Comparison of ENCODE assay signal across 9 cellular contexts in genomic region chr14:22163051-22163450, GRCh38.
DNase-seq lines count a peak whose midpoint lies in the region; ATAC-seq and TF ChIP-seq lines count a peak whose summit lies in the region.
"Had no signal": no experiment of that assay in that cellular context is flagged by ENCODE, and none has a peak within 500 bp of the region (broad histone marks: within the 10 kb centered on the region; RNA-seq: fewer than 3 reads in every experiment).

No MANE protein-coding gene starts in this region.

- H2BK20ac ChIP-seq in H9 (ENCODE audit: low read depth, low read length, poor library complexity, severe bottlenecking) = no peak overlapping the region

- no peak overlapping the region for H2AFZ ChIP-seq in H9 (ENCODE audit: low read length)

- no peaks in the 10 kb centered on the region for H3K27me3 ChIP-seq in CD8-positive, alpha-beta memory T cell (ENCODE audit: insufficient read depth, low read length, poor library complexity, severe bottlenecking)
- no peaks in the 10 kb centered on the region for H3K27me3 ChIP-seq in H9 (ENCODE audit: insufficient read depth, low read length)

- H3K4ac ChIP-seq in H9 (ENCODE audit: low read depth, low read length) = no peak overlapping the region

- no peak overlapping the region for H2AK5ac ChIP-seq in H9 (ENCODE audit: insufficient read length, low read length)

- H3K4me1 ChIP-seq in CD8-positive, alpha-beta memory T cell (ENCODE audit: insufficient read depth, low read length) = no peaks in the 10 kb centered on the region
- no peaks in the 10 kb centered on the region for H3K4me1 ChIP-seq in H9 (ENCODE audit: insufficient read depth, low read length)

- H3K27ac ChIP-seq in CD8-positive, alpha-beta memory T cell (ENCODE audit: low read depth, low read length) = no peak overlapping the region
- H3K27ac ChIP-seq in H9 (ENCODE audit: insufficient read length, low read depth, low read length) = no peak overlapping the region

- no peak overlapping the region for H2BK12ac ChIP-seq in H9 (ENCODE audit: insufficient read length, low read depth, low read length)

- H3K4me2 ChIP-seq in H9 (ENCODE audit: insufficient read depth, insufficient read length, low read length) = no peak overlapping the region

- H2BK15ac ChIP-seq in H9 (ENCODE audit: low read depth, low read length) = no peak overlapping the region

- POLR2A ChIA-PET in CD8-positive, alpha-beta memory T cell (lab: Charles Lee) = interaction anchor here (1.0 kb wide), 1 partner anchor 393 kb away, joined by 5 read pairs; no protein-coding TSS in a partner anchor
- POLR2A ChIA-PET in activated CD4-positive, alpha-beta memory T cell treated with anti-CD3 and anti-CD28 coated beads, Interleukin-2, amount 10 ng/mL, durations not matched to agents 7 days and 5 days (lab: Charles Lee) = interaction anchor here (1.0 to 1.1 kb wide), 3 partner anchors 346 to 394 kb away, joined by 3 to 5 read pairs (median 3); no protein-coding TSS in a partner anchor

- no peaks in the 10 kb centered on the region for H3K9me3 ChIP-seq in CD8-positive, alpha-beta memory T cell (ENCODE audit: low read length)
- H3K9me3 ChIP-seq in H9 (ENCODE audit: control insufficient read depth, low read depth, low read length) = no peaks in the 10 kb centered on the region

- H3K79me1 ChIP-seq in H9 (ENCODE audit: insufficient read depth, low read depth, low read length, poor library complexity, severe bottlenecking) = no peaks in the 10 kb centered on the region

- H3K27ac Mint-ChIP-seq in CD8-positive, alpha-beta memory T cell = peak overlapping the region in 5 of 8 donors; percentile 37 to 83 (median 51)
- H3K27ac Mint-ChIP-seq in H9 = no peak overlapping the region; a peak in 1 of 7 replicates
- H3K27ac Mint-ChIP-seq in activated CD4-positive, alpha-beta memory T cell treated with anti-CD3 and anti-CD28 coated beads, Interleukin-2, amount 10 ng/mL, durations not matched to agents 7 days and 5 days = peak overlapping the region; percentile 84

- H3T11ph ChIP-seq in H9 (ENCODE audit: low read length) = no peak overlapping the region

- no peaks in the 10 kb centered on the region for H3K27me3 Mint-ChIP-seq in CD8-positive, alpha-beta memory T cell
- no peaks in the 10 kb centered on the region for H3K27me3 Mint-ChIP-seq in H9 (ENCODE audit: low read depth)
- H3K27me3 Mint-ChIP-seq in activated CD4-positive, alpha-beta memory T cell treated with anti-CD3 and anti-CD28 coated beads, Interleukin-2, amount 10 ng/mL, durations not matched to agents 7 days and 5 days = no peaks in the 10 kb centered on the region

- H3K4me3 Mint-ChIP-seq in CD8-positive, alpha-beta memory T cell = peak overlapping the region; percentile 71 to 90 (median 79)
- H3K4me3 Mint-ChIP-seq in H9 = no peak overlapping the region
- H3K4me3 Mint-ChIP-seq in activated CD4-positive, alpha-beta memory T cell treated with anti-CD3 and anti-CD28 coated beads, Interleukin-2, amount 10 ng/mL, durations not matched to agents 7 days and 5 days = peak overlapping the region; percentile 74

- no peak overlapping the region for H2BK5ac ChIP-seq in H9 (ENCODE audit: insufficient read length, low read length)

- H3K56ac ChIP-seq in H9 (ENCODE audit: insufficient read length, low read depth, low read length) = no peak overlapping the region

- CTCF ChIA-PET in CD8-positive, alpha-beta memory T cell (lab: Charles Lee) = no interaction called here
- CTCF ChIA-PET in activated CD4-positive, alpha-beta memory T cell treated with anti-CD3 and anti-CD28 coated beads, Interleukin-2, amount 10 ng/mL, durations not matched to agents 7 days and 5 days (lab: Charles Lee) = interaction anchor here (0.7 to 1.8 kb wide), 9 partner anchors 38 to 743 kb away, joined by 3 to 7 read pairs (median 3); no protein-coding TSS in a partner anchor

- no peak overlapping the region for H4K5ac ChIP-seq in H9 (ENCODE audit: insufficient read length, low read depth, low read length)

- H2BK120ac ChIP-seq in H9 (ENCODE audit: low read depth, low read length, poor library complexity, severe bottlenecking) = no peak overlapping the region

- no peak for ATAC-seq in GM19351 (IDR thresholded peaks at IDR 0.05; ENCODE audit: unreplicated experiment)
- ATAC-seq: K562 had no signal

- H3K36me3 Mint-ChIP-seq in CD8-positive, alpha-beta memory T cell = no peaks in the 10 kb centered on the region
- no peaks in the 10 kb centered on the region for H3K36me3 Mint-ChIP-seq in H9 (ENCODE audit: insufficient read depth in 1 of 3, low read depth in 3 of 3)
- no peaks in the 10 kb centered on the region for H3K36me3 Mint-ChIP-seq in activated CD4-positive, alpha-beta memory T cell treated with anti-CD3 and anti-CD28 coated beads, Interleukin-2, amount 10 ng/mL, durations not matched to agents 7 days and 5 days (ENCODE audit: low read depth)

- H4K20me1 ChIP-seq in H9 (ENCODE audit: control insufficient read depth, insufficient read depth, insufficient read length) = no peaks in the 10 kb centered on the region

- no peak overlapping the region for H4K91ac ChIP-seq in H9 (ENCODE audit: insufficient read length, low read depth, low read length)

- no peaks in the 10 kb centered on the region for H3K36me3 ChIP-seq in CD8-positive, alpha-beta memory T cell (ENCODE audit: insufficient read depth, low read length)

- no peak overlapping the region for H3K4me3 ChIP-seq in CD8-positive, alpha-beta memory T cell (ENCODE audit: low read length)
- H3K4me3 ChIP-seq: K562 had no signal

- DNase-seq in CD8-positive, alpha-beta memory T cell = no peak
- DNase-seq in H9 = no peak
- no peak for DNase-seq in activated CD4-positive, alpha-beta memory T cell treated with anti-CD3 and anti-CD28 coated beads, Interleukin-2, amount 10 ng/mL, durations not matched to agents 7 days and 5 days
- peak; percentile 46 for DNase-seq in kidney glomerular epithelial cell (lab: John Stamatoyannopoulos, UW)
- DNase-seq in NCI-H2227 (lab: John Stamatoyannopoulos, UW; ENCODE audit: unreplicated experiment) = no peak
- no peak for DNase-seq in NK-92 treated with Interleukin-12 subunit alpha and Interleukin-12 subunit beta, amount 100 ng/mL, for 24 hours (lab: John Stamatoyannopoulos, UW)
- DNase-seq in HuH-7 (ENCODE audit: low spot score) = no peak

- H3K23me2 ChIP-seq in H9 (ENCODE audit: insufficient read length, low read depth, low read length, poor library complexity, severe bottlenecking) = no peaks in the 10 kb centered on the region

- peak; percentile 59; the same call in 2 of the 3 replicates for TF ChIP-seq CTCF in H9 (conservative IDR thresholded peaks at IDR 0.05)

- no peaks in the 10 kb centered on the region for H3K79me2 ChIP-seq in H9 (ENCODE audit: insufficient read depth, low read length)

- no peak overlapping the region for H4K8ac ChIP-seq in H9 (replicated peaks; ENCODE audit: insufficient read length, low read depth, low read length)

- no peak overlapping the region for H3K23ac ChIP-seq in H9 (ENCODE audit: insufficient read length, low read depth, low read length)

- H3K9me3 Mint-ChIP-seq in CD8-positive, alpha-beta memory T cell = no peaks in the 10 kb centered on the region
- no peaks in the 10 kb centered on the region for H3K9me3 Mint-ChIP-seq in H9
- H3K9me3 Mint-ChIP-seq in activated CD4-positive, alpha-beta memory T cell treated with anti-CD3 and anti-CD28 coated beads, Interleukin-2, amount 10 ng/mL, durations not matched to agents 7 days and 5 days = no peaks in the 10 kb centered on the region

- H3K14ac ChIP-seq in H9 (ENCODE audit: insufficient read depth, low read length) = no peak overlapping the region

- H3K18ac ChIP-seq in H9 (ENCODE audit: insufficient read length, low read depth, low read length) = no peak overlapping the region

- H3K9ac ChIP-seq in H9 (ENCODE audit: extremely low read depth, insufficient read length, low read length) = no peak overlapping the region

- H3K4me1 Mint-ChIP-seq in CD8-positive, alpha-beta memory T cell = no peaks in the 10 kb centered on the region
- H3K4me1 Mint-ChIP-seq in H9 = peaks cover 17 to 24% of the 10 kb centered on the region in 2 experiments
- peaks cover 28% of the 10 kb centered on the region for H3K4me1 Mint-ChIP-seq in activated CD4-positive, alpha-beta memory T cell treated with anti-CD3 and anti-CD28 coated beads, Interleukin-2, amount 10 ng/mL, durations not matched to agents 7 days and 5 days

Comparison
In these comparisons a context has a peak if more than half of its experiments do, and no peak if none do; other contexts are left out.
1. H3K27ac Mint-ChIP-seq: peak in CD8-positive, alpha-beta memory T cell (5 of 8) and activated CD4-positive, alpha-beta memory T cell treated with anti-CD3 and anti-CD28 coated beads, Interleukin-2, amount 10 ng/mL, durations not matched to agents 7 days and 5 days (single experiment); none in H9 (0 of 3).
2. H3K4me3 Mint-ChIP-seq: peak in CD8-positive, alpha-beta memory T cell (7 of 7) and activated CD4-positive, alpha-beta memory T cell treated with anti-CD3 and anti-CD28 coated beads, Interleukin-2, amount 10 ng/mL, durations not matched to agents 7 days and 5 days (single experiment); none in H9 (0 of 2).